ENCODE assay signal across 5 cellular contexts in genomic region chr12:81000831-81001230, GRCh38.
"Had no signal": no experiment of that assay in that cellular context is flagged by ENCODE, and none has a peak within 500 bp of the region (broad histone marks: within the 10 kb centered on the region; RNA-seq: fewer than 3 reads in every experiment).

No MANE protein-coding gene starts in this region.

- DNase-seq: H9, HCEC 1CT, IMR-90 had no signal

- H3K4me1 Mint-ChIP-seq: GM23338, H9 had no signal

- H2AFZ ChIP-seq: GM23338 had no signal

- H3K4me2 ChIP-seq: GM23338 had no signal

- H3K4me3 Mint-ChIP-seq: GM23338, H9 had no signal

- ATAC-seq: GM23338, K562 had no signal

- H3K4me3 ChIP-seq: GM23338, K562 had no signal

- H3K9me3 Mint-ChIP-seq: GM23338 had no signal

- H3K27ac Mint-ChIP-seq: GM23338, H9 had no signal
